Comparison of ENCODE assay signal across 14 cellular contexts in the genomic region with DNA sequence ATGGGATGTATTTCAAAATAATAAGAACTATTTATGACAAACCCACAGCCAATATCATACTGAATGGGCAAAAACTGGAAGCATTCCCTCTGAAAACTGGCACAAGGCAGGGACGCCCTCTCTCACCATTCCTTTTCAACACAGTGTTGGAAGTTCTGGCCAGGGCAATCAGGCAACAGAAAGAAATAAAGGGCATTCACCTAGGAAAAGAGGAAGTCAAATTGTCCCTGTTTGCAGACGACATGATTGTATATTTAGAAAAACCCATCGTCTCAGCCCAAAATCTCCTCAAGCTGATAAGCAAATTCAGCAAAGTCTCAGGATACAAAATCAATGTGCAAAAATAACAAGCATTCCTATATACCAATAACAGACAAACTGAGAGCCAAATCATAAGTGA. TPM values are rescaled to one million over a fixed set of nuclear protein-coding genes. Genes with fewer than 3 reads are reported as not detected.
"Had no signal": no experiment of that assay in that cellular context is flagged by ENCODE, and none has a peak within 500 bp of the region (broad histone marks: within the 10 kb centered on the region; RNA-seq: fewer than 3 reads in every experiment).

No MANE protein-coding gene starts in this region.

RNA-seq across cellular contexts. Expression of a gene that starts 42.3 kb away (rescaled TPM):
- total RNA-seq: activated B cell treated with CpG ODN at 0.5 μM for 24 hours; activated CD4-positive, alpha-beta memory T cell treated with anti-CD3 and anti-CD28 coated beads for 36 hours; activated CD4-positive, alpha-beta memory T cell treated with anti-CD3 and anti-CD28 coated beads, Interleukin-2, amount 10 ng/mL, durations not matched to agents 7 days and 5 days; activated CD4-positive, alpha-beta T cell treated with anti-CD3 and anti-CD28 coated beads for 36 hours; activated CD4-positive, alpha-beta T cell treated with anti-CD3 and anti-CD28 coated beads, Interleukin-2, amount 10 ng/mL, durations not matched to agents 24 days and 14 days; activated CD4-positive, alpha-beta T cell treated with anti-CD3 and anti-CD28 coated beads, Interleukin-2, amount 10 ng/mL, durations not matched to agents 7 days and 5 days; activated CD8-positive, alpha-beta memory T cell treated with anti-CD3 and anti-CD28 coated beads for 36 hours; activated CD8-positive, alpha-beta memory T cell treated with anti-CD3 and anti-CD28 coated beads, Interleukin-2, amount 10 ng/mL, durations not matched to agents 7 days and 5 days; activated CD8-positive, alpha-beta T cell treated with anti-CD3 and anti-CD28 coated beads for 36 hours; activated CD8-positive, alpha-beta T cell treated with anti-CD3 and anti-CD28 coated beads, Interleukin-2, amount 10 ng/mL, durations not matched to agents 7 days and 5 days; T-helper 1 cell treated with Interleukin-12 subunit alpha and Interleukin-12 subunit beta and Interleukin-4 antibody, amounts not matched to agents 30 ng/mL and 1 ng/mL, for 36 hours; T-helper 17 cell; T-helper 2 cell treated with Interferon-gamma antibody and Interleukin-4, amounts not matched to agents 100 ng/mL and 5 ng/mL, for 36 hours; WTC11 had no signal
